Comparison of ENCODE assay signal across 8 cellular contexts in genomic region chr17:44006581-44007345, GRCh38. TPM values are rescaled to one million over a fixed set of nuclear protein-coding genes. Genes with fewer than 3 reads are reported as not detected.
DNase-seq lines count a peak whose midpoint lies in the region; ATAC-seq, FAIRE-seq and TF ChIP-seq lines count a peak whose summit lies in the region.

No MANE protein-coding gene starts in this region.

- H3K27ac ChIP-seq in ovary (no peak overlapping the region), thymus (ENCODE audit: low read depth) (peak overlapping the region; percentile 43)

- no peaks in the 10 kb centered on the region for H3K9me3 Mint-ChIP-seq in activated naive CD4-positive, alpha-beta T cell treated with anti-CD3 and anti-CD28 coated beads, Interleukin-2, amount 50 U/mL, for 24 hours

- peak overlapping the region; percentile 92 for H3K4me3 Mint-ChIP-seq in activated naive CD4-positive, alpha-beta T cell treated with anti-CD3 and anti-CD28 coated beads, Interleukin-2, amount 50 U/mL, for 24 hours

- peak; percentile 82 for ATAC-seq in SK-N-SH treated with all-trans-retinoic acid at 6 μM for 48 hours

- H3K36me3 Mint-ChIP-seq in activated naive CD4-positive, alpha-beta T cell treated with anti-CD3 and anti-CD28 coated beads, Interleukin-2, amount 50 U/mL, for 24 hours, result peaks cover 7% of the 10 kb centered on the region

- H3K4me1 ChIP-seq in ovary (ENCODE audit: insufficient read depth) (peaks cover 10% of the 10 kb centered on the region), thymus (ENCODE audit: control insufficient read depth, insufficient read depth, low read length) (peaks cover 18% of the 10 kb centered on the region)

- no peaks in the 10 kb centered on the region for H3K9me3 ChIP-seq in ovary
- no peaks in the 10 kb centered on the region for H3K9me3 ChIP-seq in thymus (ENCODE audit: control insufficient read depth)

- H3K27me3 ChIP-seq in ovary (peaks cover 2% of the 10 kb centered on the region), thymus (ENCODE audit: control insufficient read depth, insufficient read depth) (peaks cover 50% of the 10 kb centered on the region)

- TF ChIP-seq EP300 in ovary (IDR thresholded peaks at IDR 0.05), result no peak

- H3K27me3 Mint-ChIP-seq in activated naive CD4-positive, alpha-beta T cell treated with anti-CD3 and anti-CD28 coated beads, Interleukin-2, amount 50 U/mL, for 24 hours, result peaks cover 2% of the 10 kb centered on the region

- H3K4me1 Mint-ChIP-seq in activated naive CD4-positive, alpha-beta T cell treated with anti-CD3 and anti-CD28 coated beads, Interleukin-2, amount 50 U/mL, for 24 hours, result peaks cover 25% of the 10 kb centered on the region

- H3K4me3 ChIP-seq in ovary (peak overlapping the region; percentile 50), thymus (ENCODE audit: low read length) (peak overlapping the region; percentile 45)

- intact Hi-C loops in head of caudate nucleus (cut with DNase I) (no loop called here), ovary (cut with DNase I) (loop anchor here in 1 of 4 donors (5.0 kb wide), 1 partner anchor 36 kb away; no protein-coding TSS in a partner anchor)

- peak overlapping the region; percentile 41 for H3K27ac Mint-ChIP-seq in activated naive CD4-positive, alpha-beta T cell treated with anti-CD3 and anti-CD28 coated beads, Interleukin-2, amount 50 U/mL, for 24 hours

- WGBS in ovary, 3 donors, result 0 to 1% (median 1%) methylated on average over 37 to 40 of the region's 40 CpGs
- WGBS in thymus, result under 1% methylated on average over 40 of the region's 40 CpGs

- TF ChIP-seq CTCF in ovary (IDR thresholded peaks at IDR 0.05), result peak in 2 of 3 donors; percentile 51 to 59

- TF ChIP-seq POLR2A in H54 (IDR thresholded peaks at IDR 0.05; ENCODE audit: low read depth, low read length) (no peak), ovary (IDR thresholded peaks at IDR 0.05) (no peak)

- DNase-seq in DMS153 (lab: John Stamatoyannopoulos, UW) (peak; percentile 92), H54 (ENCODE audit: insufficient read length, low spot score) (peak; percentile 92), NCI-H1092 treated with DMSO at 0.1 percent for 48 hours (lab: John Stamatoyannopoulos, UW) (peak; percentile 74), head of caudate nucleus (peak; percentile 60 to 92 (median 80)), ovary (peak; percentile 95 to 97 (median 96))

- H3K36me3 ChIP-seq in ovary (no peaks in the 10 kb centered on the region), thymus (ENCODE audit: control insufficient read depth, insufficient read depth) (peaks cover 4% of the 10 kb centered on the region)

- FAIRE-seq in H54 (lab: Jason Lieb, UNC), result no peak

TF ChIP-seq in SK-N-SH treated with all-trans-retinoic acid at 6 μM for 48 hours, 23 proteins besides CTCF, POLR2A, EP300 and RAD21:
- TF ChIP-seq CSRNP3 (CRISPR knock-in tag; IDR thresholded peaks at IDR 0.05) (no peak), PPARA (CRISPR knock-in tag; IDR thresholded peaks at IDR 0.05; ENCODE audit: borderline replicate concordance) (no peak), ESRRG (CRISPR knock-in tag; IDR thresholded peaks at IDR 0.05) (no peak), ZNF565 (CRISPR knock-in tag; conservative IDR thresholded peaks at IDR 0.05; ENCODE audit: low read depth) (no peak), BACH2 (CRISPR knock-in tag; IDR thresholded peaks at IDR 0.05; ENCODE audit: borderline replicate concordance) (no peak), ZFP30 (CRISPR knock-in tag; IDR thresholded peaks at IDR 0.05) (no peak), TSHZ2 (CRISPR knock-in tag; IDR thresholded peaks at IDR 0.05) (no peak), TCF4 (CRISPR knock-in tag; IDR thresholded peaks at IDR 0.05; ENCODE audit: borderline replicate concordance) (no peak), PATZ1 (CRISPR knock-in tag; IDR thresholded peaks at IDR 0.05; ENCODE audit: borderline replicate concordance) (no peak), ISL1 (CRISPR knock-in tag; IDR thresholded peaks at IDR 0.05) (no peak), GLIS3 (CRISPR knock-in tag; IDR thresholded peaks at IDR 0.05) (no peak), ZC3H10 (CRISPR knock-in tag; IDR thresholded peaks at IDR 0.05) (no peak), ARNTL (CRISPR knock-in tag; IDR thresholded peaks at IDR 0.05; ENCODE audit: borderline replicate concordance, low read depth) (no peak), ZFP3 (CRISPR knock-in tag; IDR thresholded peaks at IDR 0.05) (no peak), SNAI2 (CRISPR knock-in tag; IDR thresholded peaks at IDR 0.05) (no peak), POU6F1 (CRISPR knock-in tag; IDR thresholded peaks at IDR 0.05; ENCODE audit: borderline replicate concordance, low read depth) (no peak)

RNA-seq across cellular contexts. Expression of gene NAGS, which starts 2.3 kb away (rescaled TPM):
- 1 to 10 TPM in 5 of 7 donors, under 1 TPM in 2; 0.33 to 1.6 (median 1.3) TPM for total RNA-seq in ovary
- 1 to 10 TPM in 1 of 2 donors, under 1 TPM in 1; 0.42 to 1.7 TPM for polyA plus RNA-seq in ovary
- polyA plus RNA-seq in thymus, result 1.6 TPM

RNA-seq across cellular contexts. Expression of gene TMEM101, which starts 8.0 kb away (rescaled TPM):
- total RNA-seq in ovary, result 10 to 100 TPM; 19.9 to 35.3 (median 23.5) TPM
- polyA plus RNA-seq in ovary, result 10 to 100 TPM; 20.5 to 32.3 TPM
- 23.8 TPM for polyA plus RNA-seq in thymus

RNA-seq across cellular contexts. Expression of gene PYY, which starts 53.0 kb away (rescaled TPM):
- total RNA-seq in ovary, result 1 to 10 TPM in 1 of 7 donors, under 1 TPM in 1, not detected in 5; 0.69 to 1.1 TPM
- polyA plus RNA-seq in ovary (under 1 TPM in 1 of 2 donors, not detected in 1; 0.18 TPM), thymus (6.8 TPM)

RNA-seq across cellular contexts. Expression of gene LSM12, which starts 59.7 kb away (rescaled TPM):
- total RNA-seq in ovary, result 10 to 100 TPM; 21.3 to 54.6 (median 37.1) TPM
- polyA plus RNA-seq in ovary (10 to 100 TPM; 17.1 to 29.2 TPM), thymus (31.3 TPM)
